Comparison of ENCODE assay signal across 16 cellular contexts in the genomic region with DNA sequence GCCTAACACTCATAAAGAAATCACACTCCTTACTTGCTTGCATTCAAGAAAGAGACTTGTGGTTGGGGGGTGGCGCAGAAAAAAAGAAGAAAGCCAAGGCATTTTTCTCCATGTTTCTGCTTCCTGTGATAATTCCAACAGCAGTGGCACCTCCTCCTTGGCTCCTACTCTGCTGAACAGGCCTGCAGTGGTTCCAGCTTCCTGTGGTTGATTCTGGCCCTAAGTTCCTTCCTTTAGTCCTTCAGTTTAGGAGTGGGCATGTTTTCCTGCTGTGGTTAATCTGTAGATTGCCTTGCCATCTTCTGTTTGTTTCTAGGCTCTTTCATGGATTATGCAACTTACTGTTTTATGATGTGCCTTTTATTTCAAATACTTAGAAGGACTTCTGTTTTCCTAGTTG.
"Had no signal": no experiment of that assay in that cellular context is flagged by ENCODE, and none has a peak within 500 bp of the region (broad histone marks: within the 10 kb centered on the region; RNA-seq: fewer than 3 reads in every experiment).

No MANE protein-coding gene starts in this region.

- H3K4me3 Mint-ChIP-seq: activated CD4-positive, alpha-beta T cell treated with anti-CD3 and anti-CD28 coated beads, Interleukin-2, amount 10 ng/mL, durations not matched to agents 7 days and 5 days; activated naive CD4-positive, alpha-beta T cell treated with anti-CD3 and anti-CD28 coated beads, Interleukin-2, amount 10 ng/mL, durations not matched to agents 7 days and 5 days; stimulated activated naive CD8-positive, alpha-beta T cell treated with anti-CD3 and anti-CD28 coated beads, Interleukin-15, amount 100 ng/mL, for 72 hours; T-cell had no signal

- H3K27ac Mint-ChIP-seq: activated CD4-positive, alpha-beta T cell treated with anti-CD3 and anti-CD28 coated beads, Interleukin-2, amount 10 ng/mL, durations not matched to agents 7 days and 5 days; activated naive CD4-positive, alpha-beta T cell treated with anti-CD3 and anti-CD28 coated beads, Interleukin-2, amount 10 ng/mL, durations not matched to agents 7 days and 5 days; stimulated activated naive CD8-positive, alpha-beta T cell treated with anti-CD3 and anti-CD28 coated beads, Interleukin-15, amount 100 ng/mL, for 72 hours; T-cell had no signal

- H3K27me3 ChIP-seq: breast epithelium, esophagus squamous epithelium, foreskin keratinocyte, ovary, testis, upper lobe of right lung had no signal

- H3K36me3 ChIP-seq: breast epithelium, esophagus squamous epithelium, left ventricle myocardium inferior, ovary, upper lobe of right lung had no signal

- ATAC-seq: stimulated activated naive CD8-positive, alpha-beta T cell treated with anti-CD3 and anti-CD28 coated beads, Interleukin-15, amount 100 ng/mL, for 72 hours; T-cell; upper lobe of right lung had no signal

- H3K36me3 Mint-ChIP-seq: activated naive CD4-positive, alpha-beta T cell treated with anti-CD3 and anti-CD28 coated beads, Interleukin-2, amount 10 ng/mL, durations not matched to agents 7 days and 5 days; T-cell had no signal

- H3K4me1 Mint-ChIP-seq: activated CD4-positive, alpha-beta T cell treated with anti-CD3 and anti-CD28 coated beads, Interleukin-2, amount 10 ng/mL, durations not matched to agents 7 days and 5 days; activated naive CD4-positive, alpha-beta T cell treated with anti-CD3 and anti-CD28 coated beads, Interleukin-2, amount 10 ng/mL, durations not matched to agents 7 days and 5 days; stimulated activated naive CD8-positive, alpha-beta T cell treated with anti-CD3 and anti-CD28 coated beads, Interleukin-15, amount 100 ng/mL, for 72 hours; T-cell had no signal

- H3K9me3 ChIP-seq: breast epithelium, esophagus squamous epithelium, left ventricle myocardium inferior, ovary, testis, upper lobe of right lung had no signal

- H3K4me3 ChIP-seq: breast epithelium, esophagus squamous epithelium, left ventricle myocardium inferior, ovary, testis, upper lobe of right lung had no signal

- H3K27me3 Mint-ChIP-seq: activated CD4-positive, alpha-beta T cell treated with anti-CD3 and anti-CD28 coated beads, Interleukin-2, amount 10 ng/mL, durations not matched to agents 7 days and 5 days; activated naive CD4-positive, alpha-beta T cell treated with anti-CD3 and anti-CD28 coated beads, Interleukin-2, amount 10 ng/mL, durations not matched to agents 7 days and 5 days; stimulated activated naive CD8-positive, alpha-beta T cell treated with anti-CD3 and anti-CD28 coated beads, Interleukin-15, amount 100 ng/mL, for 72 hours; T-cell had no signal

- H3K9me3 Mint-ChIP-seq: activated naive CD4-positive, alpha-beta T cell treated with anti-CD3 and anti-CD28 coated beads, Interleukin-2, amount 10 ng/mL, durations not matched to agents 7 days and 5 days had no signal

- H3K4me1 ChIP-seq: breast epithelium, esophagus squamous epithelium, foreskin keratinocyte, left ventricle myocardium inferior, testis, upper lobe of right lung had no signal

- H3K27ac ChIP-seq: breast epithelium, esophagus squamous epithelium, foreskin keratinocyte, left ventricle myocardium inferior, ovary, testis, upper lobe of right lung had no signal

- DNase-seq: activated CD4-positive, alpha-beta T cell treated with anti-CD3 and anti-CD28 coated beads, Interleukin-2, amount 10 ng/mL, durations not matched to agents 7 days and 5 days; activated CD8-positive, alpha-beta memory T cell treated with anti-CD3 and anti-CD28 coated beads for 24 hours; activated naive CD4-positive, alpha-beta T cell treated with anti-CD3 and anti-CD28 coated beads, Interleukin-2, amount 10 ng/mL, durations not matched to agents 7 days and 5 days; esophagus squamous epithelium; head of caudate nucleus; left ventricle myocardium inferior; ovary; stimulated activated CD4-positive, alpha-beta T cell treated with anti-CD3 and anti-CD28 coated beads, Interleukin-15, amount 100 ng/mL, for 24 hours; stimulated activated CD4-positive, alpha-beta T cell treated with anti-CD3 and anti-CD28 coated beads, Interleukin-4, amount 100 ng/mL, for 24 hours; stimulated activated naive CD8-positive, alpha-beta T cell treated with anti-CD3 and anti-CD28 coated beads, Interleukin-15, amount 100 ng/mL, for 72 hours; T-cell; T1000; testis; upper lobe of right lung had no signal
